In the genomic region with DNA sequence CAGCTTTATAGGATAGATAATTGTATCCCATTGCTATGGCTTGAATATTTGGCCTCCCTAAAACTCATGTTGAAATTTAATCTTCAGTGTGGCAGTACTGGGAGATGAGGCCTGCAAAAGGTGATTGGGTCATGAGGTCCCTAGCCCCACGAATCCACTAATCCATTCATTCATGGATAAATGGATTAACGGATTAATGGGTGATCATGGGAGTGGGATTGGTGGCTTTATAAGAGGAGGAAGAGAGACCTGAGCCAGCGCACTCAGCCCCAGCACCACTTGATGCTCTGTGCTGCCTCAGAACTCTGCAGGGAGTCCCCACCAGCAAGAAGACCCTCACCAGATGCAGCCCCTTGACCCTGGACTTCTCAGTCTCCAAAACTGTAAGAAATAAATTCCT, we compare ENCODE assay signal across 23 cellular contexts. TPM values are rescaled to one million over a fixed set of nuclear protein-coding genes. Genes with fewer than 3 reads are reported as not detected.
DNase-seq lines count a peak whose midpoint lies in the region; ATAC-seq and TF ChIP-seq lines count a peak whose summit lies in the region.
"Had no signal": no experiment of that assay in that cellular context is flagged by ENCODE, and none has a peak within 500 bp of the region (broad histone marks: within the 10 kb centered on the region; RNA-seq: fewer than 3 reads in every experiment).

No MANE protein-coding gene starts in this region.

- no peak for TF ChIP-seq POLR2A in lower leg skin (IDR thresholded peaks at IDR 0.05)

- no peak overlapping the region for H3K27ac ChIP-seq in WERI-Rb-1
- H3K27ac ChIP-seq: BLaER1 treated with 17β-estradiol and CSF1 and Interleukin-3, amounts not matched to agents 10 nM and 100 nM; GM23248 had no signal

- H3K36me3 ChIP-seq in WERI-Rb-1: no peaks in the 10 kb centered on the region
- H3K36me3 ChIP-seq: BE2C; BLaER1 treated with 17β-estradiol and CSF1 and Interleukin-3, amounts not matched to agents 10 nM and 100 nM had no signal

- TF ChIP-seq CTCF in WERI-Rb-1 (IDR thresholded peaks at IDR 0.05; ENCODE audit: low read depth, low read length) (no peak), retinal pigment epithelial cell (conservative IDR thresholded peaks at IDR 0.05; ENCODE audit: low read depth, low read length) (no peak), lower leg skin (IDR thresholded peaks at IDR 0.05) (no peak)

- DNase-seq in NCI-H524 treated with DMSO at 0.1 percent for 48 hours (lab: John Stamatoyannopoulos, UW) (peak; percentile 41), WERI-Rb-1 (peak; percentile 77), retinal pigment epithelial cell (ENCODE audit: low read depth) (peak; percentile 64), lower leg skin (ENCODE audit: low spot score in 2 of 2) (no peak), cortex of kidney (lab: John Stamatoyannopoulos, UW) (no peak)
- DNase-seq: 8988T; ACHN; AML-193; BE2C; CD4-positive, alpha-beta T cell; CD8-positive, alpha-beta memory T cell; DMS 273 treated with DMSO at 0.1 percent for 48 hours; DMS79; EL; GDM1; GM23248; H7; HCEC 1CT had no signal

- no peaks in the 10 kb centered on the region for H3K27me3 ChIP-seq in WERI-Rb-1 (ENCODE audit: insufficient read depth, low read depth, severe bottlenecking)
- H3K27me3 ChIP-seq: BE2C; BLaER1 treated with 17β-estradiol and CSF1 and Interleukin-3, amounts not matched to agents 10 nM and 100 nM had no signal

- 90 to 91% methylated on average over 3 of the region's 3 CpGs for WGBS in lower leg skin, 2 donors

- intact Hi-C loops in lower leg skin (cut with DNase I; ENCODE audit: low total_unique reads): no loop called here

- no peak overlapping the region for H3K4me3 ChIP-seq in WERI-Rb-1 (ENCODE audit: low read depth, low read length)
- H3K4me3 ChIP-seq in retinal pigment epithelial cell (ENCODE audit: low read length): peak overlapping the region; percentile 29
- H3K4me3 ChIP-seq in lower leg skin (ENCODE audit: low read depth, poor library complexity, severe bottlenecking): no peak overlapping the region
- H3K4me3 ChIP-seq: A549; BLaER1 treated with 17β-estradiol and CSF1 and Interleukin-3, amounts not matched to agents 10 nM and 100 nM; GM12878; GM23248 had no signal

- ATAC-seq in GM18873 (IDR thresholded peaks at IDR 0.05; ENCODE audit: low FRiP score, unreplicated experiment): no peak
- ATAC-seq: A549, GM12878 had no signal

- H3K9me3 ChIP-seq in WERI-Rb-1 (ENCODE audit: severe bottlenecking): no peaks in the 10 kb centered on the region
- H3K9me3 ChIP-seq: A549; BE2C; BLaER1 treated with 17β-estradiol and CSF1 and Interleukin-3, amounts not matched to agents 10 nM and 100 nM had no signal

RNA-seq across cellular contexts. Expression of a gene that starts 32.0 kb away (rescaled TPM):
- total RNA-seq in lower leg skin: 100 to 1,000 TPM; 147 to 251 (median 192) TPM

RNA-seq across cellular contexts. Expression of a gene that starts 37.0 kb away (rescaled TPM):
- total RNA-seq in lower leg skin: not detected
- total RNA-seq: GM23248, H1, H7 had no signal

RNA-seq across cellular contexts. Expression of a gene that starts 41.8 kb away (rescaled TPM):
- total RNA-seq in lower leg skin: 100 to 1,000 TPM in 3 of 4 donors, 10 to 100 TPM in 1; 94.4 to 215 (median 146) TPM

RNA-seq across cellular contexts. Expression of a gene that starts 43.3 kb away (rescaled TPM):
- total RNA-seq in lower leg skin: 10 to 100 TPM; 12.2 to 46.8 (median 31.3) TPM
- total RNA-seq: CD4-positive, alpha-beta T cell; CD8-positive, alpha-beta memory T cell; GM12878; GM23248; H1; H7 had no signal

RNA-seq across cellular contexts. Expression of a gene that starts 45.3 kb away (rescaled TPM):
- total RNA-seq in lower leg skin: 10 to 100 TPM in 1 of 4 donors, 1 to 10 TPM in 2, not detected in 1; 1.2 to 78.2 (median 2.2) TPM
- total RNA-seq: CD4-positive, alpha-beta T cell; CD8-positive, alpha-beta memory T cell; GM12878 had no signal

Comparison
In these comparisons a context has a peak if more than half of its experiments do, and no peak if none do; other contexts are left out.
1. DNase-seq: peak in NCI-H524 treated with DMSO at 0.1 percent for 48 hours (single experiment), WERI-Rb-1 (single experiment) and retinal pigment epithelial cell (single experiment); none in lower leg skin (0 of 2) and cortex of kidney (single experiment).